Comparison of ENCODE assay signal across 22 cellular contexts in the genomic region with DNA sequence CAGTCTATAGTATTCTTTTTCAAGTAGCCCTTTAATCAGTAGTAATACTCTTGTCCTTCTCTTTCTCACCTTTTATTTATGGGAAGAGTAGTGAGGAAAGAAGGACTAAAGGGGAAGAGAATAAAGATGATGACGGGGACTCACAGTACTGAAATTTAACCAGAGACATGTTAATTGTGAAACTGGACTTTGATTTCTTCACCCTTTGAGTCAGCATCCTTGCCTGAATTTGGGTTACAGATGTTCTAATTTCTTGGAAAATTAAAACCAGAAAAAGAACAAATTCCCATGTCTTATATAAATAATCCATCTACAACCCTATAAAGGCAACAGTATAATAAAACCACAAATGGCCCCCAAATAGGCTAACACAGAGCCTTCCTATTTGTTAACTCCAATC. TPM values are rescaled to one million over a fixed set of nuclear protein-coding genes. Genes with fewer than 3 reads are reported as not detected.
"Had no signal": no experiment of that assay in that cellular context is flagged by ENCODE, and none has a peak within 500 bp of the region (broad histone marks: within the 10 kb centered on the region; RNA-seq: fewer than 3 reads in every experiment).

No MANE protein-coding gene starts in this region.

- H3K4me1 ChIP-seq: pancreas, sigmoid colon, spleen, thyroid gland had no signal

- ATAC-seq: activated CD4-positive, alpha-beta T cell treated with anti-CD3 and anti-CD28 coated beads for 36 hours; natural killer cell treated with Interleukin-12 subunit alpha and Interleukin-12 subunit beta and Interleukin-15 and Interleukin-18, amount 100 ng/mL, for 72 hours; pancreas; stimulated activated memory B cell treated with anti-CD40 and anti-IgM and Interleukin-4, amounts not matched to agents 10 μg/mL and 1 μg/mL and 100 μg/mL, for 72 hours; WTC11 had no signal

- H3K9me3 ChIP-seq: neutrophil, pancreas, sigmoid colon, spleen, thyroid gland had no signal

- H3K36me3 ChIP-seq: brain microvascular endothelial cell, neutrophil, pancreas, sigmoid colon, spleen, thyroid gland had no signal

- H3K4me3 ChIP-seq: pancreas, sigmoid colon, spleen, thyroid gland had no signal

- H3K27me3 ChIP-seq: brain microvascular endothelial cell, neutrophil, sigmoid colon, thyroid gland had no signal

- H3K27ac ChIP-seq: brain microvascular endothelial cell, neutrophil, pancreas, sigmoid colon, spleen, thyroid gland had no signal

- DNase-seq: activated CD4-positive, alpha-beta T cell treated with anti-CD3 and anti-CD28 coated beads for 36 hours; activated CD4-positive, alpha-beta T cell treated with anti-CD3 and anti-CD28 coated beads, Interleukin-2, amount 50 U/mL, for 48 hours; activated naive CD4-positive, alpha-beta T cell; activated naive CD8-positive, alpha-beta T cell treated with anti-CD3 and anti-CD28 coated beads for 36 hours; activated T-cell treated with anti-CD3 and anti-CD28 coated beads for 4 hours; anterior cingulate cortex; brain microvascular endothelial cell; cerebellar nuclear complex; cortex of kidney; erythroblast; foreskin melanocyte; head of caudate nucleus; pancreas; sigmoid colon; spleen; stimulated activated CD4-positive, alpha-beta T cell treated with anti-CD3 and anti-CD28 coated beads, Interleukin-4, amount 100 ng/mL, for 4 hours; thyroid gland had no signal

RNA-seq across cellular contexts. Expression of gene VEGFD, which starts 52.0 kb away (rescaled TPM):
- total RNA-seq: activated CD4-positive, alpha-beta T cell treated with anti-CD3 and anti-CD28 coated beads for 36 hours; activated naive CD8-positive, alpha-beta T cell treated with anti-CD3 and anti-CD28 coated beads for 36 hours; natural killer cell treated with Interleukin-12 subunit alpha and Interleukin-12 subunit beta and Interleukin-15 and Interleukin-18, amount 100 ng/mL, for 72 hours; T-helper 2 cell treated with Interferon-gamma antibody and Interleukin-4, amounts not matched to agents 100 ng/mL and 5 ng/mL, for 36 hours; WTC11 had no signal
